ENCODE assay signal across 10 cellular contexts in genomic region chr4:102823897-102824296, GRCh38. TPM values are rescaled to one million over a fixed set of nuclear protein-coding genes. Genes with fewer than 3 reads are reported as not detected.
DNase-seq lines count a peak whose midpoint lies in the region; ATAC-seq and TF ChIP-seq lines count a peak whose summit lies in the region.
"Had no signal": no experiment of that assay in that cellular context is flagged by ENCODE, and none has a peak within 500 bp of the region (broad histone marks: within the 10 kb centered on the region; RNA-seq: fewer than 3 reads in every experiment).

No MANE protein-coding gene starts in this region.

- no peak overlapping the region for H3K27ac ChIP-seq in AG04450 (ENCODE audit: low read depth, low read length)
- H3K27ac ChIP-seq in HL-60 (replicated peaks), result no peak overlapping the region
- peak overlapping the region; percentile 98 to 100 for H3K27ac ChIP-seq in coronary artery
- peak overlapping the region; percentile 99 for H3K27ac ChIP-seq in muscle layer of duodenum (ENCODE audit: low read length)
- H3K27ac ChIP-seq in RWPE1, result no peak overlapping the region

- H3K4me3 ChIP-seq in AG04450 (ENCODE audit: low read depth, low read length), result peak overlapping the region; percentile 92
- H3K4me3 ChIP-seq in HL-60 (replicated peaks; ENCODE audit: insufficient read depth, low read length), result peak overlapping the region; percentile 83
- H3K4me3 ChIP-seq in coronary artery, result peak overlapping the region; percentile 81
- peak overlapping the region; percentile 90 to 92 for H3K4me3 ChIP-seq in muscle layer of duodenum (ENCODE audit: low read depth in 1 of 2, low read length in 2 of 2)

- DNase-seq in AG04450 (ENCODE audit: low read depth, low spot score), result peak; percentile 20
- no peak for DNase-seq in HL-60 (ENCODE audit: low read depth in 1 of 2, low spot score in 1 of 2)
- no peak for DNase-seq in coronary artery (ENCODE audit: low spot score)
- DNase-seq in NCI-H2171 treated with DMSO at 0.1 percent for 48 hours (lab: John Stamatoyannopoulos, UW), result no peak
- no peak for DNase-seq in NCI-H345 (lab: John Stamatoyannopoulos, UW)
- no peak for DNase-seq in RWPE1 (ENCODE audit: low spot score)
- DNase-seq: KG1 had no signal

- H3K27me3 ChIP-seq in AG04450 (ENCODE audit: control insufficient read depth, insufficient read depth, low read length) (no peaks in the 10 kb centered on the region), HL-60 (ENCODE audit: insufficient read depth, poor library complexity, severe bottlenecking) (no peaks in the 10 kb centered on the region), muscle layer of duodenum (ENCODE audit: low read depth, low read length) (no peaks in the 10 kb centered on the region)

- peaks cover 27 to 59% of the 10 kb centered on the region in 2 donors for H3K4me1 ChIP-seq in muscle layer of duodenum (ENCODE audit: control insufficient read depth in 1 of 2, insufficient read depth in 2 of 2, low read length in 2 of 2)

- CTCF ChIA-PET in AG04450 (lab: Charles Lee) (interaction anchor here (1.6 to 3.4 kb wide), 3 partner anchors 203 to 276 kb away, joined by 3 to 10 read pairs (median 9); partner anchors contain the start of gene BDH2), RWPE1 (lab: Yijun Ruan, JAX) (interaction anchor here (0.8 kb wide), 1 partner anchor 10 kb away, joined by 7 read pairs; no protein-coding TSS in a partner anchor)

- H3K9me3 ChIP-seq in AG04450 (ENCODE audit: control insufficient read depth, insufficient read depth, low read length) (no peaks in the 10 kb centered on the region; the same call in 1 of the 2 replicates), muscle layer of duodenum (ENCODE audit: control insufficient read depth in 1 of 2, low read length in 2 of 2) (no peaks in the 10 kb centered on the region)

- peaks cover 4 to 40% of the 10 kb centered on the region in 2 donors for H3K36me3 ChIP-seq in muscle layer of duodenum (ENCODE audit: control insufficient read depth in 1 of 2, insufficient read depth in 2 of 2, low read length in 2 of 2)

- ATAC-seq in HG03025 (IDR thresholded peaks at IDR 0.05; ENCODE audit: low FRiP score, unreplicated experiment), result no peak
- ATAC-seq: activated naive CD4-positive, alpha-beta T cell treated with anti-CD3 and anti-CD28 coated beads, Interleukin-2, amount 50 U/mL, for 72 hours had no signal

- POLR2A ChIA-PET in AG04450 (lab: Yijun Ruan, JAX) (interaction anchor here (0.8 to 1.8 kb wide), 4 partner anchors 19 to 203 kb away, joined by 3 to 5 read pairs (median 4); no protein-coding TSS in a partner anchor), RWPE1 (lab: Yijun Ruan, JAX; ENCODE audit: low non-redundant PET) (no interaction called here)

- TF ChIP-seq CTCF in AG04450 (IDR thresholded peaks at IDR 0.05; ENCODE audit: low read depth, low read length) (no peak), HL-60 (IDR thresholded peaks at IDR 0.05; ENCODE audit: insufficient read depth, low read length) (no peak), coronary artery (IDR thresholded peaks at IDR 0.05) (no peak), RWPE1 (conservative IDR thresholded peaks at IDR 0.05; ENCODE audit: low read depth) (no peak)

RNA-seq across cellular contexts. Expression of gene UBE2D3, which starts 3.5 kb away (rescaled TPM):
- 381 and 534 TPM in 2 replicates for polyA plus RNA-seq in AG04450 (2011; rRNA removed)
- 323 and 366 TPM in 2 replicates for polyA minus RNA-seq in AG04450 (2011; rRNA and poly(A)+ RNA removed)

RNA-seq across cellular contexts. Expression of gene CISD2, which starts 44.9 kb away (rescaled TPM):
- 23.2 and 30.6 TPM in 2 replicates for polyA plus RNA-seq in AG04450 (2011; rRNA removed)
- polyA minus RNA-seq in AG04450 (2011; rRNA and poly(A)+ RNA removed), result 11.3 and 13.3 TPM in 2 replicates

Comparison
In these comparisons a context has a peak if more than half of its experiments do, and no peak if none do; other contexts are left out.
1. H3K27ac ChIP-seq: peak in coronary artery (2 of 2) and muscle layer of duodenum (single experiment); none in AG04450 (single experiment), HL-60 (single experiment) and RWPE1 (single experiment).
2. Peak in every context shown above with its lines, with median percentiles within 50 percentile points of each other: H3K4me3 ChIP-seq.